ENCODE assay signal across 23 cellular contexts in genomic region chr13:102680133-102680717, GRCh38. TPM values are rescaled to one million over a fixed set of nuclear protein-coding genes. Genes with fewer than 3 reads are reported as not detected.
DNase-seq lines count a peak whose midpoint lies in the region; ATAC-seq and TF ChIP-seq lines count a peak whose summit lies in the region.
"Had no signal": no experiment of that assay in that cellular context is flagged by ENCODE, and none has a peak within 500 bp of the region (broad histone marks: within the 10 kb centered on the region; RNA-seq: fewer than 3 reads in every experiment).

No MANE protein-coding gene starts in this region.

- no peaks in the 10 kb centered on the region for H3K9me3 Mint-ChIP-seq in activated T-cell treated with anti-CD3 and anti-CD28 coated beads, Interleukin-2, amount 50 U/mL, for 72 hours
- H3K9me3 Mint-ChIP-seq in activated T-helper 2 cell treated with anti-CD3 and anti-CD28 coated beads, Interferon-gamma antibody, Interleukin-2, Interleukin-4, amounts not matched to agents 10 μg/mL and 5 μg/mL and 100 μg/mL, durations not matched to agents 14 hours and 24 hours and 36 hours: peaks cover 3% of the 10 kb centered on the region
- peaks cover 3% of the 10 kb centered on the region for H3K9me3 Mint-ChIP-seq in nephron progenitor cell
- H3K9me3 Mint-ChIP-seq: T-helper 2 cell treated with Interferon-gamma antibody and Interleukin-4, amounts not matched to agents 5 μg/mL and 100 μg/mL, for 36 hours had no signal

- no peak overlapping the region for H4K91ac ChIP-seq in trophoblast cell (ENCODE audit: low read depth, low read length)

- H4K12ac ChIP-seq in trophoblast cell (ENCODE audit: low read depth, low read length): no peak overlapping the region

- ATAC-seq in activated T-cell treated with anti-CD3 and anti-CD28 coated beads, Interleukin-2, amount 50 U/mL, for 72 hours (replicated peaks in 1 of 2): no peak
- peak; percentile 25 for ATAC-seq in GM21528 (IDR thresholded peaks at IDR 0.05; ENCODE audit: low FRiP score, unreplicated experiment)
- no peak for ATAC-seq in HG02938 (IDR thresholded peaks at IDR 0.05; ENCODE audit: unreplicated experiment)

- H3K9me3 ChIP-seq in trophoblast cell (ENCODE audit: insufficient read depth, low read depth, low read length): no peaks in the 10 kb centered on the region
- H3K9me3 ChIP-seq: esophagus muscularis mucosa, ovary, right lobe of liver, stomach, uterus had no signal

- H3K18ac ChIP-seq in trophoblast cell (ENCODE audit: low read length): no peak overlapping the region

- H4K8ac ChIP-seq in trophoblast cell (ENCODE audit: low read depth, low read length): no peak overlapping the region

- H2BK12ac ChIP-seq in trophoblast cell (ENCODE audit: low read length): no peak overlapping the region

- no peak for TF ChIP-seq CTCF in nephron progenitor cell (IDR thresholded peaks at IDR 0.05)

- no peak overlapping the region for H3K4ac ChIP-seq in trophoblast cell (ENCODE audit: low read depth, low read length)

- no CpG with 5 or more reads among the region's 4 CpGs for WGBS in trophoblast cell (ENCODE audit: extremely low coverage, insufficient coverage, insufficient read length)

- H3K14ac ChIP-seq in trophoblast cell (ENCODE audit: low read length): no peak overlapping the region

- no peak overlapping the region for H3K23ac ChIP-seq in trophoblast cell (ENCODE audit: low read length)

- no peak overlapping the region for H2BK120ac ChIP-seq in trophoblast cell (ENCODE audit: insufficient read depth, low read length, poor library complexity)

- H3K36me3 Mint-ChIP-seq in activated T-cell treated with anti-CD3 and anti-CD28 coated beads, Interleukin-2, amount 50 U/mL, for 72 hours (ENCODE audit: insufficient read depth in 2 of 2): peaks cover 11 to 19% of the 10 kb centered on the region in 2 donors
- peaks cover 58% of the 10 kb centered on the region for H3K36me3 Mint-ChIP-seq in activated T-helper 2 cell treated with anti-CD3 and anti-CD28 coated beads, Interferon-gamma antibody, Interleukin-2, Interleukin-4, amounts not matched to agents 10 μg/mL and 5 μg/mL and 100 μg/mL, durations not matched to agents 14 hours and 24 hours and 36 hours (ENCODE audit: low read depth)
- peaks cover 61% of the 10 kb centered on the region for H3K36me3 Mint-ChIP-seq in nephron progenitor cell (ENCODE audit: low read depth)

- H3K27ac ChIP-seq in trophoblast cell (ENCODE audit: low read depth, low read length): no peak overlapping the region
- H3K27ac ChIP-seq: esophagus muscularis mucosa, left ventricle myocardium inferior, ovary, right lobe of liver, stomach, uterus had no signal

- H3K4me2 ChIP-seq in trophoblast cell (ENCODE audit: low read length): no peak overlapping the region

- H3K4me1 ChIP-seq in trophoblast cell (ENCODE audit: control insufficient read depth in 1 of 2, insufficient read depth in 2 of 2, low read length in 2 of 2): no peaks in the 10 kb centered on the region
- H3K4me1 ChIP-seq: esophagus muscularis mucosa, right lobe of liver, stomach, uterus had no signal

- peak overlapping the region; percentile 48 for H3K27ac Mint-ChIP-seq in activated T-cell treated with anti-CD3 and anti-CD28 coated beads, Interleukin-2, amount 50 U/mL, for 72 hours
- peak overlapping the region; percentile 23 for H3K27ac Mint-ChIP-seq in activated T-helper 2 cell treated with anti-CD3 and anti-CD28 coated beads, Interferon-gamma antibody, Interleukin-2, Interleukin-4, amounts not matched to agents 10 μg/mL and 5 μg/mL and 100 μg/mL, durations not matched to agents 14 hours and 24 hours and 36 hours
- H3K27ac Mint-ChIP-seq in nephron progenitor cell: peak overlapping the region; percentile 76
- H3K27ac Mint-ChIP-seq: T-helper 2 cell treated with Interferon-gamma antibody and Interleukin-4, amounts not matched to agents 5 μg/mL and 100 μg/mL, for 36 hours had no signal

- H3K79me1 ChIP-seq in trophoblast cell (ENCODE audit: low read length): no peaks in the 10 kb centered on the region

- H3K27me3 ChIP-seq in trophoblast cell (ENCODE audit: insufficient read depth, low read length): no peaks in the 10 kb centered on the region
- H3K27me3 ChIP-seq: esophagus muscularis mucosa, ovary, right lobe of liver, stomach, uterus had no signal

- no peak overlapping the region for H2BK5ac ChIP-seq in trophoblast cell (ENCODE audit: low read depth, low read length, poor library complexity)

- H2AFZ ChIP-seq in trophoblast cell (ENCODE audit: insufficient read depth, low read length, poor library complexity): no peak overlapping the region

- no peaks in the 10 kb centered on the region for H3K79me2 ChIP-seq in trophoblast cell (ENCODE audit: control insufficient read depth, insufficient read depth, low read length, poor library complexity)

- intact Hi-C loops in activated T-helper 2 cell treated with anti-CD3 and anti-CD28 coated beads, Interferon-gamma antibody, Interleukin-2, Interleukin-4, amounts not matched to agents 10 μg/mL and 5 μg/mL and 100 μg/mL, durations not matched to agents 14 hours and 24 hours and 36 hours (cut with micrococcal nuclease): loop anchor here (5.0 kb wide), 1 partner anchor 117 kb away; the partner anchor contains the start of genes BIVM and POGLUT2

- no peak overlapping the region for H3K4me3 ChIP-seq in trophoblast cell (ENCODE audit: low read depth, low read length)
- H3K4me3 ChIP-seq: esophagus muscularis mucosa, left ventricle myocardium inferior, ovary, right lobe of liver, stomach, uterus had no signal

- H3K4me3 Mint-ChIP-seq in activated T-cell treated with anti-CD3 and anti-CD28 coated beads, Interleukin-2, amount 50 U/mL, for 72 hours: no peak overlapping the region
- H3K4me3 Mint-ChIP-seq in activated T-helper 2 cell treated with anti-CD3 and anti-CD28 coated beads, Interferon-gamma antibody, Interleukin-2, Interleukin-4, amounts not matched to agents 10 μg/mL and 5 μg/mL and 100 μg/mL, durations not matched to agents 14 hours and 24 hours and 36 hours (ENCODE audit: low read depth): no peak overlapping the region
- no peak overlapping the region for H3K4me3 Mint-ChIP-seq in nephron progenitor cell
- H3K4me3 Mint-ChIP-seq: T-helper 2 cell treated with Interferon-gamma antibody and Interleukin-4, amounts not matched to agents 5 μg/mL and 100 μg/mL, for 36 hours had no signal

- no peaks in the 10 kb centered on the region for H3K27me3 Mint-ChIP-seq in activated T-cell treated with anti-CD3 and anti-CD28 coated beads, Interleukin-2, amount 50 U/mL, for 72 hours (ENCODE audit: low read depth)
- H3K27me3 Mint-ChIP-seq in activated T-helper 2 cell treated with anti-CD3 and anti-CD28 coated beads, Interferon-gamma antibody, Interleukin-2, Interleukin-4, amounts not matched to agents 10 μg/mL and 5 μg/mL and 100 μg/mL, durations not matched to agents 14 hours and 24 hours and 36 hours (ENCODE audit: low read depth): no peaks in the 10 kb centered on the region
- H3K27me3 Mint-ChIP-seq in nephron progenitor cell (ENCODE audit: low read depth, poor library complexity): peaks cover 2% of the 10 kb centered on the region

- DNase-seq in activated T-cell treated with anti-CD3 and anti-CD28 coated beads, Interleukin-2, amount 50 U/mL, for 72 hours: no peak
- DNase-seq in activated T-cell treated with anti-CD3 and anti-CD28 coated beads for 4 hours (no peak), nephron progenitor cell (no peak), epidermal melanocyte (ENCODE audit: insufficient read length, low spot score) (no peak), trophoblast cell (no peak)
- no peak for DNase-seq in activated T-helper 2 cell treated with anti-CD3 and anti-CD28 coated beads, Interferon-gamma antibody, Interleukin-2, Interleukin-4, amounts not matched to agents 10 μg/mL and 5 μg/mL and 100 μg/mL, durations not matched to agents 14 hours and 24 hours and 36 hours (ENCODE audit: low spot score)
- DNase-seq: activated CD4-positive, CD25-positive, alpha-beta regulatory T cell treated with anti-CD3 and anti-CD28 coated beads, Interleukin-2, amount 50 U/mL, for 72 hours; activated T-cell treated with anti-CD3 and anti-CD28 coated beads, Interleukin-2, amount 50 U/mL, for 1 hour; COR-L47; HCEC 1CT; left ventricle myocardium inferior; NCI-H226; ovary; right lobe of liver; SHP77; stomach; uterus had no signal

- H2AK5ac ChIP-seq in trophoblast cell (ENCODE audit: low read length): no peak overlapping the region

- peaks cover 5 to 11% of the 10 kb centered on the region in 2 experiments for H3K36me3 ChIP-seq in trophoblast cell (ENCODE audit: control insufficient read depth in 1 of 2, insufficient read depth in 2 of 2, low read length in 2 of 2)
- H3K36me3 ChIP-seq: ovary, uterus had no signal

- H3K9ac ChIP-seq in trophoblast cell (ENCODE audit: low read length): no peak overlapping the region

- peaks cover 31% of the 10 kb centered on the region for H3K4me1 Mint-ChIP-seq in activated T-cell treated with anti-CD3 and anti-CD28 coated beads, Interleukin-2, amount 50 U/mL, for 72 hours (ENCODE audit: low read depth)
- peaks cover 26% of the 10 kb centered on the region for H3K4me1 Mint-ChIP-seq in activated T-helper 2 cell treated with anti-CD3 and anti-CD28 coated beads, Interferon-gamma antibody, Interleukin-2, Interleukin-4, amounts not matched to agents 10 μg/mL and 5 μg/mL and 100 μg/mL, durations not matched to agents 14 hours and 24 hours and 36 hours (ENCODE audit: low read depth)
- H3K4me1 Mint-ChIP-seq in nephron progenitor cell: peaks cover 22% of the 10 kb centered on the region

RNA-seq across cellular contexts. Expression of gene METTL21C, which starts 14.6 kb away (rescaled TPM):
- total RNA-seq in activated T-cell treated with anti-CD3 and anti-CD28 coated beads, Interleukin-2, amount 50 U/mL, for 72 hours: not detected
- total RNA-seq in activated T-helper 2 cell treated with anti-CD3 and anti-CD28 coated beads, Interferon-gamma antibody, Interleukin-2, Interleukin-4, amounts not matched to agents 10 μg/mL and 5 μg/mL and 100 μg/mL, durations not matched to agents 14 hours and 24 hours and 36 hours: not detected in 2 replicates
- 0.04 and 0.23 TPM in 2 replicates for polyA plus RNA-seq in trophoblast cell (2013)
- total RNA-seq: cardiac septum, esophagus muscularis mucosa, glomerular endothelial cell, left ventricle myocardium inferior, ovary, right lobe of liver, stomach had no signal
- polyA plus RNA-seq: stomach had no signal

Comparison
In these comparisons a context has a peak if more than half of its experiments do, and no peak if none do; other contexts are left out.
1. H3K27ac Mint-ChIP-seq: peak in every context shown above with its lines; median percentile 76 in nephron progenitor cell; 48 in activated T-cell treated with anti-CD3 and anti-CD28 coated beads, Interleukin-2, amount 50 U/mL, for 72 hours; 23 in activated T-helper 2 cell treated with anti-CD3 and anti-CD28 coated beads, Interferon-gamma antibody, Interleukin-2, Interleukin-4, amounts not matched to agents 10 μg/mL and 5 μg/mL and 100 μg/mL, durations not matched to agents 14 hours and 24 hours and 36 hours.